28 cellular contexts compared by ENCODE assay signal in the genomic region with DNA sequence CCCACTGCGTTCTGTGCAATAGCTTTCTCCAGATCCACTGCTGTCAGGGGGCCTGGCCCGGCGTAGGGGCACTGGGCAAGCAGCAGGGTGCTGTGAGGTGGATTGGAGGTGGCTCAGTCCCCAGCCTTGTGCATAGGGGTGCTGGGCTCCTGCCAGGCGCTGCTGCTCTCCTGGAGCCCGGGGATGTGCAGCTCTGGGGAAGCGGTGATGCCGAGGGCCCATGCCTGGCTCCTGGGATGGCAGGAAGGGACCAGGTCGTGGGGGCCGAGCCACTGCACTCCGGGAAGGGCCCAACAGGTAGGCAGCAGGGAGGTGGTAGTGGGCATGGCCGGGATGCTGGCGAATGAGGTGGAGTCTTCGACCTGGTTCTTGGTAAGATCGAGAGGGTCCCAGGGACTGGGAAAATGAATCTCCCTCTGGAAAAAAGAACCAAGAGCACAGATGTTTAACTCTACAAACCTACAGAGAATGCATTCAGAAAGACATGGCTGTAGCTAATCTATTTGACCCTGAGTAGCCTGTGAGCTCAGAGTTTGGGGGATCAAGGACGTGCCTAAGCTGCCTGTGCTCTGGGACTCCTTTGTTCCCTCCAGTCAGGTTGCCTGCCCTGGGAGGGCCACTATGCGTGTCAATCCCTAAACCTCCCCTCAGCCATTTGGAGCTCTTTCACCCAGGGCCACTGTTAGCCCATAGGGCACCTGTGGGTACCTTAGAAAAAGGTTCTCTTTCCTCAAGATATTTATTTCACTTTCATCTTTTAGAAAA. TPM values are rescaled to one million over a fixed set of nuclear protein-coding genes. Genes with fewer than 3 reads are reported as not detected.
"Had no signal": no experiment of that assay in that cellular context is flagged by ENCODE, and none has a peak within 500 bp of the region (broad histone marks: within the 10 kb centered on the region; RNA-seq: fewer than 3 reads in every experiment).

No MANE protein-coding gene starts in this region.

- H3K9me3 Mint-ChIP-seq: immature natural killer cell; naive thymus-derived CD8-positive, alpha-beta T cell; nephron; neural crest cell; stimulated activated naive B cell treated with anti-CD40 and anti-IgM and Interleukin-4, amounts not matched to agents 10 μg/mL and 1 μg/mL and 100 μg/mL, for 72 hours; stimulated activated naive CD8-positive, alpha-beta T cell treated with anti-CD3 and anti-CD28 coated beads, Interleukin-15, Interleukin-2, amounts not matched to agents 100 ng/mL and 50 ng/mL, for 24 hours had no signal

- H3K36me3 ChIP-seq: ovary, right atrium auricular region, thyroid gland, transverse colon, vagina had no signal

- ATAC-seq: left colon; left lung; lower lobe of right lung; naive thymus-derived CD8-positive, alpha-beta T cell; sciatic nerve; stimulated activated naive B cell treated with anti-CD40 and anti-IgM and Interleukin-4, amounts not matched to agents 10 μg/mL and 1 μg/mL and 100 μg/mL, for 72 hours had no signal

- H3K27ac ChIP-seq: left lung, lower lobe of right lung, ovary, right atrium auricular region, testis, thyroid gland, transverse colon, upper lobe of left lung, vagina had no signal

- H3K27me3 Mint-ChIP-seq: naive thymus-derived CD8-positive, alpha-beta T cell; progenitor cell of endocrine pancreas; stimulated activated naive B cell treated with anti-CD40 and anti-IgM and Interleukin-4, amounts not matched to agents 10 μg/mL and 1 μg/mL and 100 μg/mL, for 72 hours; stimulated activated naive CD8-positive, alpha-beta T cell treated with anti-CD3 and anti-CD28 coated beads, Interleukin-15, Interleukin-2, amounts not matched to agents 100 ng/mL and 50 ng/mL, for 24 hours had no signal

- H3K4me3 ChIP-seq: left lung, lower lobe of right lung, ovary, right atrium auricular region, skin epidermis, testis, thyroid gland, transverse colon, upper lobe of left lung, vagina had no signal

- H3K27me3 ChIP-seq: left lung, ovary, right atrium auricular region, testis, thyroid gland, transverse colon, upper lobe of left lung, vagina had no signal

- H3K4me3 Mint-ChIP-seq: immature natural killer cell; naive thymus-derived CD8-positive, alpha-beta T cell; nephron; neural crest cell; stimulated activated naive B cell treated with anti-CD40 and anti-IgM and Interleukin-4, amounts not matched to agents 10 μg/mL and 1 μg/mL and 100 μg/mL, for 72 hours; stimulated activated naive CD8-positive, alpha-beta T cell treated with anti-CD3 and anti-CD28 coated beads, Interleukin-15, Interleukin-2, amounts not matched to agents 100 ng/mL and 50 ng/mL, for 24 hours had no signal

- H3K4me1 ChIP-seq: lower lobe of right lung, thyroid gland, upper lobe of left lung had no signal

- DNase-seq: hypothalamus; immature natural killer cell; kidney; left colon; left lung; lower lobe of right lung; mammary epithelial cell; mesenchymal stem cell; naive thymus-derived CD8-positive, alpha-beta T cell; ovary; stimulated activated CD4-positive, alpha-beta T cell treated with anti-CD3 and anti-CD28 coated beads, Interleukin-12 subunit alpha, Interleukin-12 subunit beta, amount 100 ng/mL, for 4 hours; stimulated activated CD4-positive, alpha-beta T cell treated with anti-CD3 and anti-CD28 coated beads, Interleukin-15, amount 100 ng/mL, for 24 hours; stimulated activated CD4-positive, alpha-beta T cell treated with anti-CD3 and anti-CD28 coated beads, Interleukin-2, amount 100 ng/mL, for 24 hours; stimulated activated CD4-positive, alpha-beta T cell treated with anti-CD3 and anti-CD28 coated beads, Interleukin-4, amount 100 ng/mL, for 1 hour; stimulated activated naive B cell treated with anti-CD40 and anti-IgM and Interleukin-4, amounts not matched to agents 10 μg/mL and 1 μg/mL and 100 μg/mL, for 72 hours; testis; thyroid gland; transverse colon had no signal

- H3K9me3 ChIP-seq: left lung, lower lobe of right lung, ovary, right atrium auricular region, testis, thyroid gland, transverse colon, upper lobe of left lung, vagina had no signal

- H3K27ac Mint-ChIP-seq: nephron; progenitor cell of endocrine pancreas; stimulated activated naive B cell treated with anti-CD40 and anti-IgM and Interleukin-4, amounts not matched to agents 10 μg/mL and 1 μg/mL and 100 μg/mL, for 72 hours; stimulated activated naive CD8-positive, alpha-beta T cell treated with anti-CD3 and anti-CD28 coated beads, Interleukin-15, Interleukin-2, amounts not matched to agents 100 ng/mL and 50 ng/mL, for 24 hours had no signal

RNA-seq across cellular contexts. Expression of gene TSPOAP1, which starts 30.0 kb away (rescaled TPM):
- total RNA-seq: pulmonary artery endothelial cell had no signal
- polyA plus RNA-seq: mammary epithelial cell had no signal
